1 cellular context compared by ENCODE assay signal in the genomic region with DNA sequence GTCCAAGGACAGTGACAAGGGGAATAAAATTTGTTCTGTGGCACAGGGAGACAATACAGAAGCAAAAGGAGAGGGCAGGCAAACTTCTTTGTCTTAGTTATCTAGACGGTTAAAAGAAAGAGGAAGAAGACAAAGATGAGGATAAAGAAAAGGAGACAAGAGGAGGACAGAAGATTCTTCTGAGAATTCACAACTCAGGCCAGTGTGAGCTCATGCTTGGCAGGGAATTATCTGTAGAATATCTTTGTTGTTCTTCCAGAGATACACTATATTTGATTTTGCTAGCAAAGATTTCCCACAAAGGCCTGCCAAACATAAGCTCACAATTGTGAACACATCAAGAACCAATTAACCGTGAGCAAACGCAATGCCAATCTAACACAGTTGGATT.
TF ChIP-seq lines count a peak whose summit lies in the region.

No MANE protein-coding gene starts in this region.

TF ChIP-seq in GM23338, 12 proteins besides CTCF, POLR2A, EP300 and RAD21 (continued from another document):
- TF ChIP-seq, protein P1, sequence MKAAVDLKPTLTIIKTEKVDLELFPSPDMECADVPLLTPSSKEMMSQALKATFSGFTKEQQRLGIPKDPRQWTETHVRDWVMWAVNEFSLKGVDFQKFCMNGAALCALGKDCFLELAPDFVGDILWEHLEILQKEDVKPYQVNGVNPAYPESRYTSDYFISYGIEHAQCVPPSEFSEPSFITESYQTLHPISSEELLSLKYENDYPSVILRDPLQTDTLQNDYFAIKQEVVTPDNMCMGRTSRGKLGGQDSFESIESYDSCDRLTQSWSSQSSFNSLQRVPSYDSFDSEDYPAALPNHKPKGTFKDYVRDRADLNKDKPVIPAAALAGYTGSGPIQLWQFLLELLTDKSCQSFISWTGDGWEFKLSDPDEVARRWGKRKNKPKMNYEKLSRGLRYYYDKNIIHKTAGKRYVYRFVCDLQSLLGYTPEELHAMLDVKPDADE (IDR thresholded peaks at IDR 0.05): no peak
- TF ChIP-seq NANOG (IDR thresholded peaks at IDR 0.05; ENCODE audit: borderline replicate concordance) (no peak), CREB1 (CRISPR knock-in tag; IDR thresholded peaks at IDR 0.05; ENCODE audit: low read depth) (no peak), EZH2 (IDR thresholded peaks at IDR 0.05; ENCODE audit: low read depth, unreplicated experiment) (no peak), EZH2phosphoT487 (IDR thresholded peaks at IDR 0.05; ENCODE audit: unreplicated experiment) (no peak), JUNB (IDR thresholded peaks at IDR 0.05; ENCODE audit: unreplicated experiment) (no peak), ZNF114 (CRISPR knock-in tag; IDR thresholded peaks at IDR 0.05) (no peak), ZNF331 (CRISPR knock-in tag; IDR thresholded peaks at IDR 0.05; ENCODE audit: low read depth) (no peak)
- TF ChIP-seq, protein P2, sequence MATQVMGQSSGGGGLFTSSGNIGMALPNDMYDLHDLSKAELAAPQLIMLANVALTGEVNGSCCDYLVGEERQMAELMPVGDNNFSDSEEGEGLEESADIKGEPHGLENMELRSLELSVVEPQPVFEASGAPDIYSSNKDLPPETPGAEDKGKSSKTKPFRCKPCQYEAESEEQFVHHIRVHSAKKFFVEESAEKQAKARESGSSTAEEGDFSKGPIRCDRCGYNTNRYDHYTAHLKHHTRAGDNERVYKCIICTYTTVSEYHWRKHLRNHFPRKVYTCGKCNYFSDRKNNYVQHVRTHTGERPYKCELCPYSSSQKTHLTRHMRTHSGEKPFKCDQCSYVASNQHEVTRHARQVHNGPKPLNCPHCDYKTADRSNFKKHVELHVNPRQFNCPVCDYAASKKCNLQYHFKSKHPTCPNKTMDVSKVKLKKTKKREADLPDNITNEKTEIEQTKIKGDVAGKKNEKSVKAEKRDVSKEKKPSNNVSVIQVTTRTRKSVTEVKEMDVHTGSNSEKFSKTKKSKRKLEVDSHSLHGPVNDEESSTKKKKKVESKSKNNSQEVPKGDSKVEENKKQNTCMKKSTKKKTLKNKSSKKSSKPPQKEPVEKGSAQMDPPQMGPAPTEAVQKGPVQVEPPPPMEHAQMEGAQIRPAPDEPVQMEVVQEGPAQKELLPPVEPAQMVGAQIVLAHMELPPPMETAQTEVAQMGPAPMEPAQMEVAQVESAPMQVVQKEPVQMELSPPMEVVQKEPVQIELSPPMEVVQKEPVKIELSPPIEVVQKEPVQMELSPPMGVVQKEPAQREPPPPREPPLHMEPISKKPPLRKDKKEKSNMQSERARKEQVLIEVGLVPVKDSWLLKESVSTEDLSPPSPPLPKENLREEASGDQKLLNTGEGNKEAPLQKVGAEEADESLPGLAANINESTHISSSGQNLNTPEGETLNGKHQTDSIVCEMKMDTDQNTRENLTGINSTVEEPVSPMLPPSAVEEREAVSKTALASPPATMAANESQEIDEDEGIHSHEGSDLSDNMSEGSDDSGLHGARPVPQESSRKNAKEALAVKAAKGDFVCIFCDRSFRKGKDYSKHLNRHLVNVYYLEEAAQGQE (IDR thresholded peaks at IDR 0.05; ENCODE audit: unreplicated experiment): no peak
